Comparison of ENCODE assay signal across 8 cellular contexts in genomic region chrX:75746891-75747639, GRCh38. TPM values are rescaled to one million over a fixed set of nuclear protein-coding genes. Genes with fewer than 3 reads are reported as not detected.
A peak's percentile ranks its signal among the peaks of the same experiment; 100 is the strongest.
DNase-seq lines count a peak whose midpoint lies in the region; ATAC-seq and TF ChIP-seq lines count a peak whose summit lies in the region.

No MANE protein-coding gene starts in this region.

- no peaks in the 10 kb centered on the region for H3K27me3 ChIP-seq in CD8-positive, alpha-beta memory T cell (ENCODE audit: insufficient read depth, low read length, poor library complexity, severe bottlenecking)
- no peaks in the 10 kb centered on the region for H3K27me3 ChIP-seq in effector memory CD4-positive, alpha-beta T cell (replicated peaks; ENCODE audit: control insufficient read depth, insufficient read depth, low read length, poor library complexity, severe bottlenecking)

- H3K9me3 Mint-ChIP-seq in CD8-positive, alpha-beta memory T cell: peaks cover 0 to 7% (median 0%) of the 10 kb centered on the region in 5 donors
- H3K9me3 Mint-ChIP-seq in stimulated activated memory B cell treated with anti-CD40 and anti-IgM and Interleukin-4, amounts not matched to agents 10 μg/mL and 1 μg/mL and 100 μg/mL, for 72 hours: peaks cover 8% of the 10 kb centered on the region

- no peaks in the 10 kb centered on the region for H3K9me3 ChIP-seq in CD8-positive, alpha-beta memory T cell (ENCODE audit: low read length)
- H3K9me3 ChIP-seq in effector memory CD4-positive, alpha-beta T cell (ENCODE audit: control insufficient read depth, low read length): no peaks in the 10 kb centered on the region
- peaks cover 8% of the 10 kb centered on the region for H3K9me3 ChIP-seq in mesodermal cell (ENCODE audit: control insufficient read depth, low read length)

- peak in 4 of 5 donors; percentile 1 to 13 (median 3) for DNase-seq in CD8-positive, alpha-beta memory T cell
- DNase-seq in GM20000 (ENCODE audit: low spot score) (peak; percentile 35), HuH-7.5 (ENCODE audit: low spot score) (peak; percentile 9), epidermal melanocyte (ENCODE audit: insufficient read length, low spot score) (no peak)
- peak; percentile 6 to 12 for DNase-seq in activated CD4-positive, alpha-beta T cell treated with anti-CD3 and anti-CD28 coated beads for 4 hours
- peak in 1 of 3 donors; percentile 0 for DNase-seq in effector memory CD4-positive, alpha-beta T cell

- no peak for TF ChIP-seq CTCF in GM20000 (IDR thresholded peaks at IDR 0.05; ENCODE audit: extremely low read depth, missing control alignments)

- no peaks in the 10 kb centered on the region for H3K36me3 ChIP-seq in CD8-positive, alpha-beta memory T cell (ENCODE audit: insufficient read depth, low read length)
- H3K36me3 ChIP-seq in effector memory CD4-positive, alpha-beta T cell (ENCODE audit: control insufficient read depth, insufficient read depth, low read length): no peaks in the 10 kb centered on the region
- H3K36me3 ChIP-seq in mesodermal cell (ENCODE audit: control insufficient read depth, insufficient read depth, low read length): no peaks in the 10 kb centered on the region

- H3K4me1 ChIP-seq in CD8-positive, alpha-beta memory T cell (ENCODE audit: insufficient read depth, low read length): peaks cover 10% of the 10 kb centered on the region
- no peaks in the 10 kb centered on the region for H3K4me1 ChIP-seq in effector memory CD4-positive, alpha-beta T cell (ENCODE audit: control insufficient read depth, insufficient read depth, low read length, poor library complexity, severe bottlenecking)
- no peaks in the 10 kb centered on the region for H3K4me1 ChIP-seq in mesodermal cell (ENCODE audit: control insufficient read depth, insufficient read depth, low read length, poor library complexity, severe bottlenecking)

- peaks cover 14 to 19% (median 17%) of the 10 kb centered on the region in 3 donors for H3K4me1 Mint-ChIP-seq in CD8-positive, alpha-beta memory T cell
- H3K4me1 Mint-ChIP-seq in stimulated activated memory B cell treated with anti-CD40 and anti-IgM and Interleukin-4, amounts not matched to agents 10 μg/mL and 1 μg/mL and 100 μg/mL, for 72 hours: peaks cover 7% of the 10 kb centered on the region

- no peaks in the 10 kb centered on the region for H3K36me3 Mint-ChIP-seq in CD8-positive, alpha-beta memory T cell
- H3K36me3 Mint-ChIP-seq in stimulated activated memory B cell treated with anti-CD40 and anti-IgM and Interleukin-4, amounts not matched to agents 10 μg/mL and 1 μg/mL and 100 μg/mL, for 72 hours: peaks cover 3% of the 10 kb centered on the region

- H3K27me3 Mint-ChIP-seq in CD8-positive, alpha-beta memory T cell: peaks cover 1 to 5% of the 10 kb centered on the region in 2 donors
- no peaks in the 10 kb centered on the region for H3K27me3 Mint-ChIP-seq in stimulated activated memory B cell treated with anti-CD40 and anti-IgM and Interleukin-4, amounts not matched to agents 10 μg/mL and 1 μg/mL and 100 μg/mL, for 72 hours

- POLR2A ChIA-PET in CD8-positive, alpha-beta memory T cell (lab: Charles Lee): no interaction called here

- peak overlapping the region; percentile 51 for H3K4me3 ChIP-seq in CD8-positive, alpha-beta memory T cell (ENCODE audit: low read length)
- peak overlapping the region; percentile 35 for H3K4me3 ChIP-seq in effector memory CD4-positive, alpha-beta T cell (ENCODE audit: insufficient read depth, low read depth, low read length, poor library complexity, severe bottlenecking)
- H3K4me3 ChIP-seq in mesodermal cell (ENCODE audit: extremely low read depth, insufficient read depth, low read length, poor library complexity, severe bottlenecking): peak overlapping the region; percentile 34

- CTCF ChIA-PET in CD8-positive, alpha-beta memory T cell (lab: Charles Lee): no interaction called here

- WGBS in mesodermal cell (ENCODE audit: insufficient coverage in 2 of 2), 2 experiments: 4 to 20% methylated on average over 1 to 10 of the region's 54 CpGs

- H3K27ac ChIP-seq in CD8-positive, alpha-beta memory T cell (ENCODE audit: low read depth, low read length): no peak overlapping the region
- no peak overlapping the region for H3K27ac ChIP-seq in effector memory CD4-positive, alpha-beta T cell (ENCODE audit: insufficient read depth, low read length, poor library complexity, severe bottlenecking)
- H3K27ac ChIP-seq in mesodermal cell (ENCODE audit: low read depth, low read length, severe bottlenecking): no peak overlapping the region

- peak overlapping the region; percentile 74 to 83 (median 79) for H3K4me3 Mint-ChIP-seq in CD8-positive, alpha-beta memory T cell
- H3K4me3 Mint-ChIP-seq in stimulated activated memory B cell treated with anti-CD40 and anti-IgM and Interleukin-4, amounts not matched to agents 10 μg/mL and 1 μg/mL and 100 μg/mL, for 72 hours: peak overlapping the region; percentile 82

- ATAC-seq in stimulated activated memory B cell treated with anti-CD40 and anti-IgM and Interleukin-4, amounts not matched to agents 10 μg/mL and 1 μg/mL and 100 μg/mL, for 72 hours: peak; percentile 83

- H3K27ac Mint-ChIP-seq in CD8-positive, alpha-beta memory T cell: peak overlapping the region in 4 of 8 donors; percentile 24 to 76 (median 52)
- peak overlapping the region; percentile 74 for H3K27ac Mint-ChIP-seq in stimulated activated memory B cell treated with anti-CD40 and anti-IgM and Interleukin-4, amounts not matched to agents 10 μg/mL and 1 μg/mL and 100 μg/mL, for 72 hours

RNA-seq across cellular contexts. Expression of gene MAGEE2, which starts 38.0 kb away (rescaled TPM):
- not detected for total RNA-seq in CD8-positive, alpha-beta memory T cell
- polyA plus RNA-seq in CD8-positive, alpha-beta memory T cell: not detected
- not detected for polyA plus RNA-seq in mesodermal cell (2013, experiment 1 of 2)
- polyA plus RNA-seq in mesodermal cell (2013, experiment 2 of 2): not detected
